ENCODE assay signal across 8 cellular contexts in the genomic region with DNA sequence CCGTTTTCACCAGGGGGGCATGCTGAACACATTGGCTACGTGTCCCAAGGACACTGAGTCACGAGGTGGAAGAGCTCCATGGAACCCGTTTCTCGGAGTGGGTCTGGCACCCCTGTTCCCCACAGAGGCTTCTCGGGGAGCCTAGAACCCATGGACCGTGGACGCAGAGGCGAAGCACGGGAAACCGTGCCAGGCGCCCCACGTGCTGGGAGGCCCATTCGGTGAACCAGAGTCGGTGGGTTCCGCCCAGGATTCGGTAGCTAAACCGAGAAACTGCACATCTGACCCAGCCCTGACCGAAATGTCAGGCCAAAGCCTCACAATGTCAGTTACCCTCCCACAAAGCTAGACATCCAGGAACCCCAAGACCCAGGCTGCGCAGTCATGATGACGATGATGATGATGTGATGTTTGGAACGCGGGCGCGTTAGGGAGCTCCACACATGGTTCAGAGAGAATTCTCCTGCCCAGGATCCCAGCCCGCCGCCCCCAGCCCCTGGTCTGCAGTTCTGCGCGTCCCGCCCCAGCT. TPM values are rescaled to one million over a fixed set of nuclear protein-coding genes. Genes with fewer than 3 reads are reported as not detected.
DNase-seq lines count a peak whose midpoint lies in the region; ATAC-seq and TF ChIP-seq lines count a peak whose summit lies in the region.

No MANE protein-coding gene starts in this region.

- WGBS in ovary, 3 donors, result 0 to 2% (median 0%) methylated on average over 28 to 30 of the region's 30 CpGs

- TF ChIP-seq CTCF in A673 (conservative IDR thresholded peaks at IDR 0.05; ENCODE audit: low read depth, low read length) (no peak), ovary (IDR thresholded peaks at IDR 0.05) (no peak)

- H3K4me1 ChIP-seq in A673 (ENCODE audit: insufficient read depth, low read length, poor library complexity, severe bottlenecking), result peaks cover 8% of the 10 kb centered on the region
- peaks cover 6% of the 10 kb centered on the region for H3K4me1 ChIP-seq in ovary (ENCODE audit: insufficient read depth)

- peak overlapping the region; percentile 72 for H3K27ac ChIP-seq in A673 (ENCODE audit: low read depth, low read length, poor library complexity, severe bottlenecking)
- H3K27ac ChIP-seq in ovary, result peak overlapping the region; percentile 81 to 87

- no peak for TF ChIP-seq POLR2A in ovary (IDR thresholded peaks at IDR 0.05)

- no peaks in the 10 kb centered on the region for H3K36me3 ChIP-seq in A673 (ENCODE audit: insufficient read depth, low read length, poor library complexity, severe bottlenecking)
- no peaks in the 10 kb centered on the region for H3K36me3 ChIP-seq in ovary

- ATAC-seq in HG03565 (IDR thresholded peaks at IDR 0.05; ENCODE audit: unreplicated experiment), result peak; percentile 2
- peak; percentile 32 to 36 for ATAC-seq in activated T-cell treated with anti-CD3 and anti-CD28 coated beads, Interleukin-2, amount 50 U/mL, for 4 hours

- no peaks in the 10 kb centered on the region for H3K27me3 ChIP-seq in A673 (replicated peaks; ENCODE audit: insufficient read depth, low read depth, low read length, poor library complexity)
- H3K27me3 ChIP-seq in ovary, result no peaks in the 10 kb centered on the region

- DNase-seq in A673 (ENCODE audit: low spot score) (no peak), GM19240 (ENCODE audit: insufficient read length, low spot score) (peak; percentile 20), globus pallidus (ENCODE audit: low spot score) (peak; percentile 56), ovary (peak; percentile 66 to 80 (median 76)), putamen (ENCODE audit: low spot score) (no peak), NCI-H146 treated with DMSO at 0.1 percent for 48 hours (lab: John Stamatoyannopoulos, UW; ENCODE audit: unreplicated experiment) (no peak)
- DNase-seq in activated T-cell treated with anti-CD3 and anti-CD28 coated beads, Interleukin-2, amount 50 U/mL, for 4 hours, result no peak

- TSS peak; percentile 89 for BruUV-seq in A673 (replicated peaks; lab: Mats Ljungman, UMichigan)

- POLR2A ChIA-PET in A673 (lab: Charles Lee; ENCODE audit: low non-redundant PET), result no interaction called here

- H3K36me3 Mint-ChIP-seq in activated T-cell treated with anti-CD3 and anti-CD28 coated beads, Interleukin-2, amount 50 U/mL, for 4 hours (ENCODE audit: insufficient read depth), result no peaks in the 10 kb centered on the region

- CTCF ChIA-PET in A673 (lab: Charles Lee), result interaction anchor here (0.7 to 2.1 kb wide), 2 partner anchors 27 to 445 kb away, joined by 4 to 11 read pairs; no protein-coding TSS in a partner anchor

- H3K27me3 Mint-ChIP-seq in activated T-cell treated with anti-CD3 and anti-CD28 coated beads, Interleukin-2, amount 50 U/mL, for 4 hours (ENCODE audit: low read depth), result peaks cover 1% of the 10 kb centered on the region

- peak overlapping the region; percentile 92 for H3K4me3 Mint-ChIP-seq in activated T-cell treated with anti-CD3 and anti-CD28 coated beads, Interleukin-2, amount 50 U/mL, for 4 hours

- no peak for TF ChIP-seq EP300 in ovary (IDR thresholded peaks at IDR 0.05)

- H3K4me3 ChIP-seq in A673 (ENCODE audit: low read depth, low read length, poor library complexity, severe bottlenecking), result peak overlapping the region; percentile 74
- peak overlapping the region; percentile 63 for H3K4me3 ChIP-seq in ovary

- peaks cover 38% of the 10 kb centered on the region for H3K4me1 Mint-ChIP-seq in activated T-cell treated with anti-CD3 and anti-CD28 coated beads, Interleukin-2, amount 50 U/mL, for 4 hours (ENCODE audit: low read depth)

- intact Hi-C loops in A673 (cut with micrococcal nuclease; ENCODE audit: unreplicated experiment) (loop anchor here (1.0 to 2.0 kb wide), 2 partner anchors 26 to 147 kb away; a partner anchor contains a TSS), ovary (cut with DNase I) (loop anchor here in 1 of 4 donors (2.0 kb wide), 1 partner anchor 24 kb away; no protein-coding TSS in a partner anchor)

- no peaks in the 10 kb centered on the region for H3K9me3 Mint-ChIP-seq in activated T-cell treated with anti-CD3 and anti-CD28 coated beads, Interleukin-2, amount 50 U/mL, for 4 hours

- no peaks in the 10 kb centered on the region for H3K9me3 ChIP-seq in A673 (ENCODE audit: low read depth, low read length, poor library complexity, severe bottlenecking)
- H3K9me3 ChIP-seq in ovary, result no peaks in the 10 kb centered on the region

RNA-seq across cellular contexts. Expression of a gene that starts 28.5 kb away (rescaled TPM):
- total RNA-seq in A673 (2021), result 0.94 and 1.2 TPM in 2 replicates
- total RNA-seq in activated T-cell treated with anti-CD3 and anti-CD28 coated beads, Interleukin-2, amount 50 U/mL, for 4 hours, result under 1 TPM in 1 of 3 donors, not detected in 2; 0.26 TPM
- total RNA-seq in ovary, result 10 to 100 TPM in 1 of 7 donors, 1 to 10 TPM in 6; 2.2 to 16.4 (median 5.0) TPM
- 1 to 10 TPM; 1.1 to 1.9 TPM for polyA plus RNA-seq in ovary

Comparison
In these comparisons a context has a peak if more than half of its experiments do, and no peak if none do; other contexts are left out.
1. DNase-seq: peak in GM19240 (single experiment), globus pallidus (single experiment) and ovary (5 of 5); none in A673 (single experiment), activated T-cell treated with anti-CD3 and anti-CD28 coated beads, Interleukin-2, amount 50 U/mL, for 4 hours (single experiment), putamen (single experiment) and NCI-H146 treated with DMSO at 0.1 percent for 48 hours (single experiment).